ENCODE assay signal across 1 cellular context in genomic region chr1:65323246-65323645, GRCh38.
TF ChIP-seq lines count a peak whose summit lies in the region.

No MANE protein-coding gene starts in this region.

TF ChIP-seq in K562, 482 proteins besides CTCF, POLR2A, EP300 and RAD21 (continued from another document and continues in another):
- TF ChIP-seq PRDM10 (IDR thresholded peaks at IDR 0.05; ENCODE audit: partially characterized antibody), result no peak
- no peak for TF ChIP-seq ELF2 (CRISPR knock-in tag; IDR thresholded peaks at IDR 0.05)
- TF ChIP-seq PKNOX1 (IDR thresholded peaks at IDR 0.05), result 0 out of 2 replicates have a peak, but pooled peaks have one; percentile 7
- TF ChIP-seq KLF16 (IDR thresholded peaks at IDR 0.05), result no peak
- peak; percentile 67 for TF ChIP-seq MAFG (tag; conservative IDR thresholded peaks at IDR 0.05)
- no peak for TF ChIP-seq ZNF785 (CRISPR knock-in tag; IDR thresholded peaks at IDR 0.05)
- TF ChIP-seq NKRF (IDR thresholded peaks at IDR 0.05; ENCODE audit: borderline replicate concordance), result no peak
- TF ChIP-seq ELF4 (CRISPR knock-in tag; IDR thresholded peaks at IDR 0.05), result no peak
- TF ChIP-seq ZNF695 (CRISPR knock-in tag; IDR thresholded peaks at IDR 0.05), result no peak
- TF ChIP-seq TEAD2 (tag; IDR thresholded peaks at IDR 0.05), result no peak
- no peak for TF ChIP-seq MITF (IDR thresholded peaks at IDR 0.05)
- no peak for TF ChIP-seq ZNF398 (CRISPR knock-in tag; IDR thresholded peaks at IDR 0.05)
- TF ChIP-seq ZNF277 (CRISPR knock-in tag; IDR thresholded peaks at IDR 0.05; ENCODE audit: borderline replicate concordance), result no peak
- TF ChIP-seq RBM25 (IDR thresholded peaks at IDR 0.05; ENCODE audit: low read depth, low read length, severe bottlenecking), result no peak
- TF ChIP-seq ZNF318 (IDR thresholded peaks at IDR 0.05; ENCODE audit: borderline replicate concordance in 1 of 2, low read depth in 1 of 2), result no peak
- no peak for TF ChIP-seq BRD9 (IDR thresholded peaks at IDR 0.05; ENCODE audit: low read depth, partially characterized antibody)
- no peak for TF ChIP-seq CUX1 (CRISPR knock-in tag; IDR thresholded peaks at IDR 0.05)
- no peak for TF ChIP-seq IRF9 (tag; IDR thresholded peaks at IDR 0.05)
- TF ChIP-seq NFXL1 (CRISPR knock-in tag; IDR thresholded peaks at IDR 0.05), result no peak
- no peak for TF ChIP-seq PML (IDR thresholded peaks at IDR 0.05; ENCODE audit: low read length)
- no peak for TF ChIP-seq TCF7L2 (IDR thresholded peaks at IDR 0.05; ENCODE audit: low read depth, low read length)
- TF ChIP-seq CBX1 (IDR thresholded peaks at IDR 0.05; ENCODE audit: low read depth), result no peak
- no peak for TF ChIP-seq ZNF3 (CRISPR knock-in tag; IDR thresholded peaks at IDR 0.05)
- TF ChIP-seq BRD4 (IDR thresholded peaks at IDR 0.05), result no peak
- TF ChIP-seq CSDE1 (IDR thresholded peaks at IDR 0.05), result no peak
